ENCODE assay signal across 37 cellular contexts in genomic region chr7:142938611-142939010, GRCh38.
"Had no signal": no experiment of that assay in that cellular context is flagged by ENCODE, and none has a peak within 500 bp of the region (broad histone marks: within the 10 kb centered on the region; RNA-seq: fewer than 3 reads in every experiment).

No MANE protein-coding gene starts in this region.

- H3K4me1 Mint-ChIP-seq: activated B cell treated with CpG ODN at 0.5 μM for 24 hours; activated CD4-positive, alpha-beta T cell treated with anti-CD3 and anti-CD28 coated beads, Interleukin-2, amount 10 ng/mL, durations not matched to agents 24 days and 14 days; activated naive CD8-positive, alpha-beta T cell treated with anti-CD3 and anti-CD28 coated beads for 36 hours; central memory CD8-positive, alpha-beta T cell had no signal

- H3K27me3 Mint-ChIP-seq: activated CD4-positive, alpha-beta T cell treated with anti-CD3 and anti-CD28 coated beads, Interleukin-2, amount 10 ng/mL, durations not matched to agents 24 days and 14 days; activated CD8-positive, alpha-beta T cell treated with anti-CD3 and anti-CD28 coated beads for 36 hours; activated naive CD8-positive, alpha-beta T cell treated with anti-CD3 and anti-CD28 coated beads for 36 hours had no signal

- H3K9me3 Mint-ChIP-seq: activated B cell treated with CpG ODN at 0.5 μM for 24 hours; activated CD4-positive, alpha-beta memory T cell treated with anti-CD3 and anti-CD28 coated beads for 36 hours; activated CD4-positive, alpha-beta T cell treated with anti-CD3 and anti-CD28 coated beads, Interleukin-2, amount 10 ng/mL, durations not matched to agents 24 days and 14 days; activated CD8-positive, alpha-beta T cell treated with anti-CD3 and anti-CD28 coated beads for 36 hours; activated naive CD4-positive, alpha-beta T cell treated with anti-CD3 and anti-CD28 coated beads for 36 hours; activated naive CD4-positive, alpha-beta T cell treated with anti-CD3 and anti-CD28 coated beads, Interleukin-2, amount 50 U/mL, for 72 hours; activated naive CD8-positive, alpha-beta T cell treated with anti-CD3 and anti-CD28 coated beads for 36 hours; activated T-cell treated with anti-CD3 and anti-CD28 coated beads, Interleukin-2, amount 50 U/mL, for 4 hours; activated T-cell treated with anti-CD3 and anti-CD28 coated beads, Interleukin-2, amount 50 U/mL, for 72 hours; activated T-helper 1 cell treated with anti-CD3 and anti-CD28 coated beads, Interleukin-12 subunit alpha, Interleukin-12 subunit beta, Interleukin-2, Interleukin-4 antibody, amounts not matched to agents 30 ng/mL and 10 ng/mL and 1 ng/mL, durations not matched to agents 14 hours and 24 hours and 36 hours; activated T-helper 17 cell treated with anti-CD3 and anti-CD28 coated beads, Interleukin-2, amount 50 U/mL, for 72 hours; central memory CD8-positive, alpha-beta T cell; T-helper 1 cell treated with Interleukin-12 subunit alpha and Interleukin-12 subunit beta and Interleukin-4 antibody, amounts not matched to agents 30 μg/mL and 1 μg/mL, for 36 hours; T-helper 2 cell treated with Interferon-gamma antibody and Interleukin-4, amounts not matched to agents 5 μg/mL and 100 μg/mL, for 36 hours had no signal

- H3K27ac ChIP-seq: adrenal gland, body of pancreas, brain microvascular endothelial cell, breast epithelium, VCaP had no signal

- DNase-seq: activated B cell treated with CpG ODN at 0.5 μM for 24 hours; activated CD4-positive, alpha-beta memory T cell treated with anti-CD3 and anti-CD28 coated beads for 36 hours; activated CD4-positive, alpha-beta T cell treated with anti-CD3 and anti-CD28 coated beads for 4 hours; activated CD4-positive, alpha-beta T cell treated with anti-CD3 and anti-CD28 coated beads, Interleukin-2, amount 10 ng/mL, durations not matched to agents 24 days and 14 days; activated CD4-positive, alpha-beta T cell treated with anti-CD3 and anti-CD28 coated beads, Interleukin-2, amount 50 U/mL, for 1 hour; activated CD4-positive, alpha-beta T cell treated with anti-CD3 and anti-CD28 coated beads, Interleukin-2, amount 50 U/mL, for 4 hours; activated CD4-positive, CD25-positive, alpha-beta regulatory T cell treated with anti-CD3 and anti-CD28 coated beads, Interleukin-2, amount 50 U/mL, for 72 hours; activated CD8-positive, alpha-beta memory T cell treated with anti-CD3 and anti-CD28 coated beads, Interleukin-2, amount 50 U/mL, for 4 hours; activated CD8-positive, alpha-beta T cell treated with anti-CD3 and anti-CD28 coated beads for 36 hours; activated effector memory CD4-positive, alpha-beta T cell treated with anti-CD3 and anti-CD28 coated beads, Interleukin-2, amount 50 U/mL, for 16 hours; activated gamma-delta T cell treated with Interleukin-2 at 50 U/mL for 16 hours; activated naive CD4-positive, alpha-beta T cell; activated naive CD4-positive, alpha-beta T cell treated with anti-CD3 and anti-CD28 coated beads for 36 hours; activated naive CD4-positive, alpha-beta T cell treated with anti-CD3 and anti-CD28 coated beads, Interleukin-2, amount 50 U/mL, for 16 hours; activated naive CD8-positive, alpha-beta T cell treated with anti-CD3 and anti-CD28 coated beads for 36 hours; activated T-cell treated with anti-CD3 and anti-CD28 coated beads for 4 hours; activated T-cell treated with anti-CD3 and anti-CD28 coated beads, Interleukin-2, amount 50 U/mL, for 1 hour; activated T-cell treated with anti-CD3 and anti-CD28 coated beads, Interleukin-2, amount 50 U/mL, for 4 hours; activated T-cell treated with anti-CD3 and anti-CD28 coated beads, Interleukin-2, amount 50 U/mL, for 72 hours; adrenal gland; amniotic stem cell; aorta; body of pancreas; brain microvascular endothelial cell; caudate nucleus; cerebellar nuclear complex; T-helper 1 cell; T-helper 2 cell; T-helper 9 cell had no signal

- H3K36me3 Mint-ChIP-seq: activated CD4-positive, alpha-beta memory T cell treated with anti-CD3 and anti-CD28 coated beads for 36 hours; activated naive CD4-positive, alpha-beta T cell treated with anti-CD3 and anti-CD28 coated beads, Interleukin-2, amount 50 U/mL, for 72 hours; activated naive CD8-positive, alpha-beta T cell treated with anti-CD3 and anti-CD28 coated beads for 36 hours had no signal

- H3K4me3 Mint-ChIP-seq: activated B cell treated with CpG ODN at 0.5 μM for 24 hours; activated CD4-positive, alpha-beta memory T cell treated with anti-CD3 and anti-CD28 coated beads for 36 hours; activated CD4-positive, alpha-beta T cell treated with anti-CD3 and anti-CD28 coated beads, Interleukin-2, amount 10 ng/mL, durations not matched to agents 24 days and 14 days; activated CD8-positive, alpha-beta T cell treated with anti-CD3 and anti-CD28 coated beads for 36 hours; activated naive CD4-positive, alpha-beta T cell treated with anti-CD3 and anti-CD28 coated beads for 36 hours; activated naive CD8-positive, alpha-beta T cell treated with anti-CD3 and anti-CD28 coated beads for 36 hours; activated T-cell treated with anti-CD3 and anti-CD28 coated beads, Interleukin-2, amount 50 U/mL, for 4 hours; activated T-cell treated with anti-CD3 and anti-CD28 coated beads, Interleukin-2, amount 50 U/mL, for 72 hours; activated T-helper 1 cell treated with anti-CD3 and anti-CD28 coated beads, Interleukin-12 subunit alpha, Interleukin-12 subunit beta, Interleukin-2, Interleukin-4 antibody, amounts not matched to agents 30 ng/mL and 10 ng/mL and 1 ng/mL, durations not matched to agents 14 hours and 24 hours and 36 hours; activated T-helper 17 cell treated with anti-CD3 and anti-CD28 coated beads, Interleukin-2, amount 50 U/mL, for 72 hours; central memory CD8-positive, alpha-beta T cell; T-helper 1 cell treated with Interleukin-12 subunit alpha and Interleukin-12 subunit beta and Interleukin-4 antibody, amounts not matched to agents 30 μg/mL and 1 μg/mL, for 36 hours; T-helper 2 cell treated with Interferon-gamma antibody and Interleukin-4, amounts not matched to agents 5 μg/mL and 100 μg/mL, for 36 hours had no signal

- H3K4me3 ChIP-seq: adrenal gland, body of pancreas, breast epithelium had no signal

- H3K27ac Mint-ChIP-seq: activated B cell treated with CpG ODN at 0.5 μM for 24 hours; activated CD4-positive, alpha-beta memory T cell treated with anti-CD3 and anti-CD28 coated beads for 36 hours; activated CD4-positive, alpha-beta T cell treated with anti-CD3 and anti-CD28 coated beads, Interleukin-2, amount 10 ng/mL, durations not matched to agents 24 days and 14 days; activated CD8-positive, alpha-beta T cell treated with anti-CD3 and anti-CD28 coated beads for 36 hours; activated naive CD4-positive, alpha-beta T cell treated with anti-CD3 and anti-CD28 coated beads for 36 hours; activated naive CD4-positive, alpha-beta T cell treated with anti-CD3 and anti-CD28 coated beads, Interleukin-2, amount 50 U/mL, for 72 hours; activated naive CD8-positive, alpha-beta T cell treated with anti-CD3 and anti-CD28 coated beads for 36 hours; activated T-cell treated with anti-CD3 and anti-CD28 coated beads, Interleukin-2, amount 50 U/mL, for 72 hours; activated T-helper 1 cell treated with anti-CD3 and anti-CD28 coated beads, Interleukin-12 subunit alpha, Interleukin-12 subunit beta, Interleukin-2, Interleukin-4 antibody, amounts not matched to agents 30 ng/mL and 10 ng/mL and 1 ng/mL, durations not matched to agents 14 hours and 24 hours and 36 hours; activated T-helper 17 cell treated with anti-CD3 and anti-CD28 coated beads, Interleukin-2, amount 50 U/mL, for 72 hours; T-helper 1 cell treated with Interleukin-12 subunit alpha and Interleukin-12 subunit beta and Interleukin-4 antibody, amounts not matched to agents 30 μg/mL and 1 μg/mL, for 36 hours; T-helper 2 cell treated with Interferon-gamma antibody and Interleukin-4, amounts not matched to agents 5 μg/mL and 100 μg/mL, for 36 hours had no signal

- ATAC-seq: activated CD8-positive, alpha-beta T cell treated with anti-CD3 and anti-CD28 coated beads for 36 hours; activated T-cell treated with anti-CD3 and anti-CD28 coated beads, Interleukin-2, amount 50 U/mL, for 4 hours; activated T-cell treated with anti-CD3 and anti-CD28 coated beads, Interleukin-2, amount 50 U/mL, for 72 hours; activated T-helper 17 cell treated with anti-CD3 and anti-CD28 coated beads, Interleukin-2, amount 50 U/mL, for 72 hours; body of pancreas had no signal
